Comparison of ENCODE assay signal across 29 cellular contexts in genomic region chr9:18485691-18486090, GRCh38. TPM values are rescaled to one million over a fixed set of nuclear protein-coding genes. Genes with fewer than 3 reads are reported as not detected.
A peak's percentile ranks its signal among the peaks of the same experiment; 100 is the strongest.
DNase-seq lines count a peak whose midpoint lies in the region; ATAC-seq, FAIRE-seq and TF ChIP-seq lines count a peak whose summit lies in the region.
"Had no signal": no experiment of that assay in that cellular context is flagged by ENCODE, and none has a peak within 500 bp of the region (broad histone marks: within the 10 kb centered on the region; RNA-seq: fewer than 3 reads in every experiment).

No MANE protein-coding gene starts in this region.

- no peaks in the 10 kb centered on the region for H3K27me3 Mint-ChIP-seq in nephron (ENCODE audit: low read depth)
- H3K27me3 Mint-ChIP-seq in activated naive CD4-positive, alpha-beta T cell treated with anti-CD3 and anti-CD28 coated beads for 36 hours (ENCODE audit: low read depth) = no peaks in the 10 kb centered on the region

- no peaks in the 10 kb centered on the region for H3K9me1 ChIP-seq in endothelial cell of umbilical vein (replicated peaks; ENCODE audit: control insufficient read depth, extremely low read depth, insufficient read depth, low read length)

- H3K27ac ChIP-seq in endothelial cell of umbilical vein (ENCODE audit: insufficient read depth, low read depth, low read length) (no peak overlapping the region), coronary artery (no peak overlapping the region)
- H3K27ac ChIP-seq: BLaER1 treated with 17β-estradiol and CSF1 and Interleukin-3, amounts not matched to agents 10 nM and 100 nM; parathyroid adenoma; Peyer's patch; SK-N-MC; transverse colon; VCaP had no signal

- POLR2A ChIA-PET in endothelial cell of umbilical vein (lab: Charles Lee) = no interaction called here

- intact Hi-C loops in endothelial cell of umbilical vein (cut with micrococcal nuclease) = no loop called here
- intact Hi-C loops in head of caudate nucleus (cut with DNase I) = no loop called here
- intact Hi-C loops in activated naive CD4-positive, alpha-beta T cell treated with anti-CD3 and anti-CD28 coated beads for 36 hours (cut with micrococcal nuclease) = no loop called here

- H3K9me3 ChIP-seq in endothelial cell of umbilical vein (replicated peaks; ENCODE audit: control insufficient read depth, insufficient read depth, low read length) = no peaks in the 10 kb centered on the region
- H3K9me3 ChIP-seq: BLaER1 treated with 17β-estradiol and CSF1 and Interleukin-3, amounts not matched to agents 10 nM and 100 nM; Peyer's patch; transverse colon had no signal

- dilution Hi-C loops in endothelial cell of umbilical vein (cut with MboI; ENCODE audit: extremely low pct_ligation_motif_present, low sequenced_read_pairs) = no loop called here

- no peak overlapping the region for H3K4me3 Mint-ChIP-seq in nephron
- H3K4me3 Mint-ChIP-seq in activated naive CD4-positive, alpha-beta T cell treated with anti-CD3 and anti-CD28 coated beads for 36 hours = no peak overlapping the region
- H3K4me3 Mint-ChIP-seq: natural killer cell, T-helper 17 cell had no signal

- DNase-seq in GM04503 (ENCODE audit: low read depth) = peak; percentile 30
- peak; percentile 7 for DNase-seq in RCC 7860 (ENCODE audit: low spot score)
- no peak for DNase-seq in endothelial cell of umbilical vein (ENCODE audit: low read depth, low spot score)
- no peak for DNase-seq in head of caudate nucleus
- no peak for DNase-seq in activated naive CD4-positive, alpha-beta T cell treated with anti-CD3 and anti-CD28 coated beads for 36 hours
- no peak for DNase-seq in coronary artery (ENCODE audit: low spot score)
- DNase-seq: activated gamma-delta T cell; central memory CD4-positive, alpha-beta T cell; EL; GOT3; kidney; mammary epithelial cell; natural killer cell; NCI-H1417 treated with DMSO at 0.1 percent for 48 hours; NCI-H2107; NCI-H510A; Peyer's patch; right cardiac atrium; stimulated activated CD4-positive, alpha-beta T cell treated with anti-CD3 and anti-CD28 coated beads, Interleukin-15, amount 100 ng/mL, for 24 hours; T-helper 17 cell; transverse colon had no signal

- no peaks in the 10 kb centered on the region for H3K9me3 Mint-ChIP-seq in nephron
- H3K9me3 Mint-ChIP-seq in activated naive CD4-positive, alpha-beta T cell treated with anti-CD3 and anti-CD28 coated beads for 36 hours = no peaks in the 10 kb centered on the region

- no peaks in the 10 kb centered on the region for H3K27me3 ChIP-seq in endothelial cell of umbilical vein (ENCODE audit: control insufficient read depth in 2 of 2, insufficient read depth in 2 of 2, low read length in 2 of 2)
- H3K27me3 ChIP-seq: BLaER1 treated with 17β-estradiol and CSF1 and Interleukin-3, amounts not matched to agents 10 nM and 100 nM; Peyer's patch; transverse colon had no signal

- H3K4me3 ChIP-seq in endothelial cell of umbilical vein (replicated peaks in 1 of 3; ENCODE audit: insufficient read depth in 1 of 3, low read depth in 1 of 3, low read length in 3 of 3) (no peak overlapping the region), coronary artery (no peak overlapping the region)
- H3K4me3 ChIP-seq: BLaER1 treated with 17β-estradiol and CSF1 and Interleukin-3, amounts not matched to agents 10 nM and 100 nM; Peyer's patch; SK-N-MC; transverse colon had no signal

- ATAC-seq in GM19452 (IDR thresholded peaks at IDR 0.05; ENCODE audit: unreplicated experiment) = no peak
- ATAC-seq: natural killer cell, right cardiac atrium, T-helper 17 cell had no signal

- peaks cover 32% of the 10 kb centered on the region for H3K4me1 ChIP-seq in endothelial cell of umbilical vein (ENCODE audit: control insufficient read depth, extremely low read depth, insufficient read depth, low read length)
- H3K4me1 ChIP-seq: parathyroid adenoma, Peyer's patch, transverse colon had no signal

- TF ChIP-seq CTCF in endothelial cell of umbilical vein (IDR thresholded peaks at IDR 0.05; ENCODE audit: extremely low read depth in 1 of 2, insufficient read depth in 1 of 2, low read depth in 1 of 2, low read length in 2 of 2) = no peak
- no peak for TF ChIP-seq CTCF in nephron (IDR thresholded peaks at IDR 0.05; ENCODE audit: unreplicated experiment in 3 of 3)
- TF ChIP-seq CTCF in coronary artery (IDR thresholded peaks at IDR 0.05) = no peak

- H3K4me2 ChIP-seq in endothelial cell of umbilical vein (ENCODE audit: insufficient read depth, low read length) = no peak overlapping the region
- H3K4me2 ChIP-seq: BLaER1 treated with 17β-estradiol and CSF1 and Interleukin-3, amounts not matched to agents 10 nM and 100 nM had no signal

- H4K20me1 ChIP-seq in endothelial cell of umbilical vein (replicated peaks; ENCODE audit: control insufficient read depth, extremely low read depth, insufficient read depth, low read length) = no peaks in the 10 kb centered on the region
- H4K20me1 ChIP-seq: BLaER1 treated with 17β-estradiol and CSF1 and Interleukin-3, amounts not matched to agents 10 nM and 100 nM had no signal

- FAIRE-seq in RCC 7860 (lab: Jason Lieb, UNC) (no peak), endothelial cell of umbilical vein (lab: Jason Lieb, UNC) (no peak)
- FAIRE-seq: kidney had no signal

- peak overlapping the region; percentile 54 for H2AFZ ChIP-seq in endothelial cell of umbilical vein (ENCODE audit: low read depth, low read length)
- H2AFZ ChIP-seq: parathyroid adenoma had no signal

- no peak for TF ChIP-seq POLR2A in endothelial cell of umbilical vein (IDR thresholded peaks at IDR 0.05; ENCODE audit: low read depth, low read length)

- H3K9ac ChIP-seq in endothelial cell of umbilical vein (replicated peaks; ENCODE audit: extremely low read depth, insufficient read depth, low read length) = no peak overlapping the region
- H3K9ac ChIP-seq: BLaER1 treated with 17β-estradiol and CSF1 and Interleukin-3, amounts not matched to agents 10 nM and 100 nM; parathyroid adenoma had no signal

- H3K36me3 ChIP-seq in endothelial cell of umbilical vein (ENCODE audit: control insufficient read depth in 2 of 2, extremely low read depth in 1 of 2, insufficient read depth in 2 of 2, low read length in 2 of 2) = no peaks in the 10 kb centered on the region
- H3K36me3 ChIP-seq: BLaER1 treated with 17β-estradiol and CSF1 and Interleukin-3, amounts not matched to agents 10 nM and 100 nM; Peyer's patch; transverse colon had no signal

- CTCF ChIA-PET in endothelial cell of umbilical vein (lab: Charles Lee) = interaction anchor here (1.0 to 1.8 kb wide), 4 partner anchors 10 to 231 kb away, joined by 3 to 6 read pairs (median 4); no protein-coding TSS in a partner anchor
- CTCF ChIA-PET in activated naive CD4-positive, alpha-beta T cell treated with anti-CD3 and anti-CD28 coated beads for 36 hours (lab: Charles Lee) = no interaction called here

- H3K79me2 ChIP-seq in endothelial cell of umbilical vein (ENCODE audit: control insufficient read depth, insufficient read depth, low read length) = peaks cover 36% of the 10 kb centered on the region
- H3K79me2 ChIP-seq: parathyroid adenoma had no signal

- peak overlapping the region in 2 of 3 experiments; percentile 16 to 21 for H3K27ac Mint-ChIP-seq in nephron
- no peak overlapping the region for H3K27ac Mint-ChIP-seq in activated naive CD4-positive, alpha-beta T cell treated with anti-CD3 and anti-CD28 coated beads for 36 hours
- H3K27ac Mint-ChIP-seq: natural killer cell, T-helper 17 cell had no signal

- no TSS peak for BruUV-seq in endothelial cell of umbilical vein (replicated peaks; lab: Mats Ljungman, UMichigan)

- no peaks in the 10 kb centered on the region for H3K36me3 Mint-ChIP-seq in nephron (ENCODE audit: low read depth)
- H3K36me3 Mint-ChIP-seq in activated naive CD4-positive, alpha-beta T cell treated with anti-CD3 and anti-CD28 coated beads for 36 hours (ENCODE audit: low read depth) = no peaks in the 10 kb centered on the region
- H3K36me3 Mint-ChIP-seq: natural killer cell had no signal

- H3K4me1 Mint-ChIP-seq in nephron = peaks cover 29% of the 10 kb centered on the region
- no peaks in the 10 kb centered on the region for H3K4me1 Mint-ChIP-seq in activated naive CD4-positive, alpha-beta T cell treated with anti-CD3 and anti-CD28 coated beads for 36 hours (ENCODE audit: low read depth)
- H3K4me1 Mint-ChIP-seq: natural killer cell, T-helper 17 cell had no signal

TF ChIP-seq in endothelial cell of umbilical vein, 7 proteins besides CTCF, POLR2A, EP300 and RAD21:
- TF ChIP-seq GATA2 (IDR thresholded peaks at IDR 0.05; ENCODE audit: insufficient read depth, insufficient read length, low read depth, low read length) (no peak), POLR2AphosphoS5 (IDR thresholded peaks at IDR 0.05; ENCODE audit: insufficient read depth, low read depth, low read length) (no peak), EZH2 (IDR thresholded peaks at IDR 0.05; ENCODE audit: borderline replicate concordance, low read depth, low read length, severe bottlenecking) (no peak), MAX (IDR thresholded peaks at IDR 0.05; ENCODE audit: insufficient read depth, insufficient read length) (no peak), MYC (IDR thresholded peaks at IDR 0.05; ENCODE audit: low read depth, low read length) (no peak), JUN (IDR thresholded peaks at IDR 0.05; ENCODE audit: borderline replicate concordance, insufficient read depth, insufficient read length, low read depth) (no peak), FOS (IDR thresholded peaks at IDR 0.05; ENCODE audit: borderline replicate concordance, insufficient read depth, low read length) (no peak)

RNA-seq across cellular contexts. Expression of gene ADAMTSL1, which starts 11.7 kb away (rescaled TPM):
- total RNA-seq in endothelial cell of umbilical vein = 16.9 and 18.4 TPM in 2 replicates
- 13.4 and 15.0 TPM in 2 replicates for polyA plus RNA-seq in endothelial cell of umbilical vein
- polyA plus RNA-seq in endothelial cell of umbilical vein (2011; cell fraction: cytosol; rRNA removed) = 15.5 and 17.2 TPM in 2 replicates
- 46.5 and 51.5 TPM in 2 replicates for polyA plus RNA-seq in endothelial cell of umbilical vein (2011; cell fraction: nucleus; rRNA removed)
- 60.9 and 69.3 TPM in 2 replicates for polyA plus RNA-seq in endothelial cell of umbilical vein (2012)
- polyA minus RNA-seq in endothelial cell of umbilical vein = 50.0 and 53.9 TPM in 2 replicates
- not detected for polyA minus RNA-seq in endothelial cell of umbilical vein (2011; cell fraction: cytosol; rRNA and poly(A)+ RNA removed)
- polyA minus RNA-seq in endothelial cell of umbilical vein (2011; cell fraction: nucleus; rRNA and poly(A)+ RNA removed) = 135 and 165 TPM in 2 replicates
- not detected for total RNA-seq in activated naive CD4-positive, alpha-beta T cell treated with anti-CD3 and anti-CD28 coated beads for 36 hours
- total RNA-seq: A673, MCF 10A, natural killer cell, T-helper 17 cell had no signal

Comparison
In these comparisons a context has a peak if more than half of its experiments do, and no peak if none do; other contexts are left out.
1. DNase-seq: peak in GM04503 (single experiment) and RCC 7860 (single experiment); none in endothelial cell of umbilical vein (single experiment), head of caudate nucleus (0 of 42), activated naive CD4-positive, alpha-beta T cell treated with anti-CD3 and anti-CD28 coated beads for 36 hours (single experiment) and coronary artery (single experiment).
2. RNA of gene ADAMTSL1, which starts 11.7 kb away (total RNA-seq): 16.9 to 18.4 TPM in endothelial cell of umbilical vein; not detected in activated naive CD4-positive, alpha-beta T cell treated with anti-CD3 and anti-CD28 coated beads for 36 hours; every median in the first group is over 10 times any median in the second.